In the genomic region with DNA sequence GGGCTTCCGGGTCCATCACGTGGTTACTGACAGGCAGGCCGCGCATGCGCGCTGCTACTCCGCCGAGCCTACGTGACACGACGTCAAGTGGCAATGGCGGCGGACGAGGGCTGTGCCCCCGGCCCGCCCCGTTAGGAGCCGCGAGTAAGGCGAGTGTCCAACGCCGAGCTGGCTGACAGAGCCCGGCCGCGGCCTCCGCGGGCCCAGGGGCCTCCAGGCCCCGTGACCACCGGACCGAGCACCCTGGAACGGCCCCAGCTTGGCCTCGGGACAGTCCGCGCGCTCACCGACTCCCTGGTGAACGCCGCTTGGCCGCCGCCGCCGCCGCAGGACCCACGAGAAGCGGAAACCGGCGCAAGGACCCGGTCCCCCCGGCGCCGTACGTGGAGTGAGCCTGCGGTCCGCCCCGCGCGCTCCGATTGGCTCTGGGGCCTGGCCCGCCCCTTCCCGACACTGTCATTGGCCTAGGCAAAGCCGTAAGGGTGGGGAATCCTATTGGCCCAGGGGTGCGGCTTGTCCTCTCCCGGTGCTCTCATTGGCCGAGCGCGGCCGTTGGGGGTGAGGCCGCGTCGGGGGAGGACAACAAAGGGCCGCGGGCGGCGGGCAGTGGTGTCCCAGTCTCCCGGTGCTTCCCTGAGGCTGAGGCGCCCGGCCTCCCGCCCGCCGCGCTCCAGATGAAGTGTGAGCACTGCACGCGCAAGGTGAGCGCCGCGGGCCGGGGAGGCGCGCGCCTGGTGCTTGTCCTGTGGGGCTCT, we compare ENCODE assay signal across 8 cellular contexts. TPM values are rescaled to one million over a fixed set of nuclear protein-coding genes. Genes with fewer than 3 reads are reported as not detected.
DNase-seq lines count a peak whose midpoint lies in the region; ATAC-seq and TF ChIP-seq lines count a peak whose summit lies in the region.

A gene (plus strand): TSS at position 612 of the 755 bp plus-strand sequence. CDS start 63 bp downstream, at position 675.

- DNase-seq in COR-L47 (lab: John Stamatoyannopoulos, UW) (peak; percentile 99), HUDEP-2 (lab: John Stamatoyannopoulos, UW; ENCODE audit: unreplicated experiment in 76 of 76) (peak in 75 of 76 experiments; percentile 73 to 98 (median 94)), NT2/D1 (ENCODE audit: low read depth, low spot score) (peak; percentile 90), endodermal cell (peak; percentile 100), mesenteric fat pad (ENCODE audit: low spot score) (peak; percentile 99)
- peak; percentile 98 for DNase-seq in activated CD8-positive, alpha-beta memory T cell treated with anti-CD3 and anti-CD28 coated beads, Interleukin-2, amount 10 ng/mL, durations not matched to agents 7 days and 5 days
- peak; percentile 85 for DNase-seq in stimulated activated CD8-positive, alpha-beta memory T cell treated with anti-CD3 and anti-CD28 coated beads, Interleukin-15, amount 100 ng/mL, for 24 hours (ENCODE audit: low read depth)

- peak within 1 kb of the TSS; percentile 94 for H3K4me3 ChIP-seq in NT2/D1 (ENCODE audit: insufficient read length, low read depth)
- H3K4me3 ChIP-seq in endodermal cell (ENCODE audit: low read length), result peak within 1 kb of the TSS; percentile 86

- no peaks in the 10 kb centered on the region for H3K4me1 ChIP-seq in NT2/D1 (ENCODE audit: insufficient read depth, insufficient read length)
- peaks cover 4% of the 10 kb centered on the region for H3K4me1 ChIP-seq in endodermal cell (ENCODE audit: control insufficient read depth, insufficient read depth, low read length)

- peak within 1 kb of the TSS; percentile 100 for H3K27ac ChIP-seq in endodermal cell (ENCODE audit: low read depth, low read length)

- H3K36me3 ChIP-seq in NT2/D1 (ENCODE audit: insufficient read depth, insufficient read length, low read length) (peaks cover 33% of the 10 kb centered on the region), endodermal cell (ENCODE audit: control insufficient read depth, insufficient read depth, low read length) (peaks cover 14% of the 10 kb centered on the region)

- peaks cover 41% of the 10 kb centered on the region for H3K4me1 Mint-ChIP-seq in activated CD8-positive, alpha-beta memory T cell treated with anti-CD3 and anti-CD28 coated beads, Interleukin-2, amount 10 ng/mL, durations not matched to agents 7 days and 5 days
- H3K4me1 Mint-ChIP-seq in endodermal cell, result peaks cover 5% of the 10 kb centered on the region

- peaks cover 18% of the 10 kb centered on the region; the same call in 1 of the 2 replicates for H3K9me3 ChIP-seq in NT2/D1 (ENCODE audit: insufficient read depth, low read length)
- H3K9me3 ChIP-seq in endodermal cell (ENCODE audit: control insufficient read depth, low read length), result peaks cover 4% of the 10 kb centered on the region

- no peaks in the 10 kb centered on the region for H3K9me3 Mint-ChIP-seq in activated CD8-positive, alpha-beta memory T cell treated with anti-CD3 and anti-CD28 coated beads, Interleukin-2, amount 10 ng/mL, durations not matched to agents 7 days and 5 days (ENCODE audit: low read depth)
- H3K9me3 Mint-ChIP-seq in endodermal cell, result peaks cover 27% of the 10 kb centered on the region

- 0 to 1% methylated on average over 47 to 90 of the region's 90 CpGs for WGBS in endodermal cell (ENCODE audit: insufficient coverage in 1 of 2, insufficient read length in 1 of 2), 2 experiments

- no peak for TF ChIP-seq CTCF in endodermal cell (conservative IDR thresholded peaks at IDR 0.05)

- H3K27me3 ChIP-seq in NT2/D1 (ENCODE audit: insufficient read depth, insufficient read length), result no peaks in the 10 kb centered on the region
- no peaks in the 10 kb centered on the region for H3K27me3 ChIP-seq in endodermal cell (ENCODE audit: control insufficient read depth, insufficient read depth, low read length, poor library complexity, severe bottlenecking)

- H3K27ac Mint-ChIP-seq in activated CD8-positive, alpha-beta memory T cell treated with anti-CD3 and anti-CD28 coated beads, Interleukin-2, amount 10 ng/mL, durations not matched to agents 7 days and 5 days, result peak within 1 kb of the TSS; percentile 95
- peak within 1 kb of the TSS; percentile 90 for H3K27ac Mint-ChIP-seq in endodermal cell

- H3K36me3 Mint-ChIP-seq in activated CD8-positive, alpha-beta memory T cell treated with anti-CD3 and anti-CD28 coated beads, Interleukin-2, amount 10 ng/mL, durations not matched to agents 7 days and 5 days, result peaks cover 41% of the 10 kb centered on the region
- H3K36me3 Mint-ChIP-seq in endodermal cell (ENCODE audit: low read depth), result peaks cover 26% of the 10 kb centered on the region

- H3K4me3 Mint-ChIP-seq in activated CD8-positive, alpha-beta memory T cell treated with anti-CD3 and anti-CD28 coated beads, Interleukin-2, amount 10 ng/mL, durations not matched to agents 7 days and 5 days, result peak within 1 kb of the TSS; percentile 93
- peak within 1 kb of the TSS; percentile 85 for H3K4me3 Mint-ChIP-seq in endodermal cell

- no peaks in the 10 kb centered on the region for H3K27me3 Mint-ChIP-seq in activated CD8-positive, alpha-beta memory T cell treated with anti-CD3 and anti-CD28 coated beads, Interleukin-2, amount 10 ng/mL, durations not matched to agents 7 days and 5 days
- no peaks in the 10 kb centered on the region for H3K27me3 Mint-ChIP-seq in endodermal cell (ENCODE audit: insufficient read depth)

- CTCF ChIA-PET in activated CD8-positive, alpha-beta memory T cell treated with anti-CD3 and anti-CD28 coated beads, Interleukin-2, amount 10 ng/mL, durations not matched to agents 7 days and 5 days (lab: Charles Lee), result interaction anchor here (1.1 to 1.6 kb wide), 2 partner anchors 9 to 36 kb away, joined by 5 read pairs; no protein-coding TSS in a partner anchor

- peak; percentile 90 for ATAC-seq in GM21381 (IDR thresholded peaks at IDR 0.05; ENCODE audit: unreplicated experiment)
- peak; percentile 97 for ATAC-seq in activated CD8-positive, alpha-beta memory T cell treated with anti-CD3 and anti-CD28 coated beads, Interleukin-2, amount 10 ng/mL, durations not matched to agents 7 days and 5 days

- H3K9ac ChIP-seq in NT2/D1 (ENCODE audit: insufficient read length, low read depth) (peak within 1 kb of the TSS; percentile 93), endodermal cell (ENCODE audit: extremely low read depth, low read length, poor library complexity, severe bottlenecking) (peak within 1 kb of the TSS; percentile 90)

RNA-seq across cellular contexts. Expression of the gene that starts here (rescaled TPM):
- total RNA-seq in activated CD8-positive, alpha-beta memory T cell treated with anti-CD3 and anti-CD28 coated beads, Interleukin-2, amount 10 ng/mL, durations not matched to agents 7 days and 5 days, result 100 to 1,000 TPM; 114 TPM
- total RNA-seq in endodermal cell (10 to 100 TPM; 64.0 to 70.8 TPM), mesenteric fat pad (57.3 TPM)
- polyA plus RNA-seq in endodermal cell (2013, experiment 1 of 2), result 151 TPM
- polyA plus RNA-seq in endodermal cell (2013, experiment 2 of 2), result 159 TPM

Comparison
In these comparisons a context has a peak if more than half of its experiments do, and no peak if none do; other contexts are left out.
1. Peak in every context shown above with its lines: DNase-seq, ATAC-seq, H3K4me3 ChIP-seq and H3K27ac ChIP-seq.